18 cellular contexts compared by ENCODE assay signal in the genomic region with DNA sequence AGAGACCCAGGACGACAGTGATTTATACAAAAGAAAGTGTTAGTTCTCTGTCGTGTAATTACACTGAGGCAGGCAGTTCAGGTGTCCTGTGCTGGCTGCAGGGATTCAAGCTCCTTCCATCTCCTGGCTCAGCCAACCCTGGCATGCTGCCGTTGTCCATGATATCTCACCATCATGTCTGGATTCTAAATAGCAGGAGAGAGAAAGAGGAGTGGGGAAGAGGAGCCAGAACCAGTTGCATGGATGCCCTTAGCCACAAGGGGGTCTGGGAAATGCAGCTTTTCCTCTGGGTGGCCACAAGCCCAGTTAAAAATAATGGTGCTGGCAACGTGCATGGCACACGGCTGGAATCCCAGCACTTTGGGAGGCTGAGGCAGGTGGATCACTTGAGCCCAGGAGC. TPM values are rescaled to one million over a fixed set of nuclear protein-coding genes. Genes with fewer than 3 reads are reported as not detected.
A peak's percentile ranks its signal among the peaks of the same experiment; 100 is the strongest.
DNase-seq lines count a peak whose midpoint lies in the region; ATAC-seq and TF ChIP-seq lines count a peak whose summit lies in the region.
"Had no signal": no experiment of that assay in that cellular context is flagged by ENCODE, and none has a peak within 500 bp of the region (broad histone marks: within the 10 kb centered on the region; RNA-seq: fewer than 3 reads in every experiment).

No MANE protein-coding gene starts in this region.

- H3K27ac ChIP-seq in GM23338 (ENCODE audit: low read depth) = 0 out of 2 replicates have a peak overlapping the region, but pooled peaks have one; percentile 66
- no peak overlapping the region for H3K27ac ChIP-seq in gastroesophageal sphincter
- H3K27ac ChIP-seq: right atrium auricular region had no signal

- no peaks in the 10 kb centered on the region for H3K27me3 ChIP-seq in GM23338 (ENCODE audit: insufficient read depth)
- H3K27me3 ChIP-seq in gastroesophageal sphincter = peaks cover 20% of the 10 kb centered on the region
- H3K27me3 ChIP-seq: right atrium auricular region had no signal

- peaks cover 4 to 12% of the 10 kb centered on the region in 2 donors for H3K36me3 Mint-ChIP-seq in CD14-positive monocyte
- H3K36me3 Mint-ChIP-seq in GM23338 (ENCODE audit: low read depth) = peaks cover 81% of the 10 kb centered on the region
- no peaks in the 10 kb centered on the region for H3K36me3 Mint-ChIP-seq in neural crest cell (ENCODE audit: low read depth)
- H3K36me3 Mint-ChIP-seq in mesothelial cell of epicardium = no peaks in the 10 kb centered on the region

- no peak overlapping the region for H2AFZ ChIP-seq in GM23338

- no peaks in the 10 kb centered on the region for H3K9me2 ChIP-seq in GM23338 (ENCODE audit: insufficient read depth)

- peak; percentile 70 for ATAC-seq in GM23338
- no peak for ATAC-seq in GM21529 (IDR thresholded peaks at IDR 0.05; ENCODE audit: unreplicated experiment)
- no peak for ATAC-seq in gastroesophageal sphincter
- ATAC-seq: PC-3 had no signal

- H3K27me3 Mint-ChIP-seq in CD14-positive monocyte (ENCODE audit: low read depth in 3 of 3) (peaks cover 0 to 13% (median 2%) of the 10 kb centered on the region in 3 donors), GM23338 (ENCODE audit: insufficient read depth, low read depth, poor library complexity) (peaks cover 30% of the 10 kb centered on the region), neural crest cell (ENCODE audit: low read depth) (peaks cover 3% of the 10 kb centered on the region), mesothelial cell of epicardium (ENCODE audit: low read depth) (no peaks in the 10 kb centered on the region)

- in situ Hi-C loops in astrocyte of the cerebellum (cut with HindIII; ENCODE audit: low sequenced_read_pairs) = no loop called here

- intact Hi-C loops in CD14-positive monocyte (cut with micrococcal nuclease) = no loop called here

- H3K9me3 ChIP-seq in gastroesophageal sphincter = peaks cover 0 to 11% (median 0%) of the 10 kb centered on the region in 3 donors
- H3K9me3 ChIP-seq: right atrium auricular region had no signal

- peaks cover 40% of the 10 kb centered on the region for H4K20me1 ChIP-seq in GM23338 (replicated peaks; ENCODE audit: insufficient read depth)

- no peak for TF ChIP-seq POLR2A in gastroesophageal sphincter (IDR thresholded peaks at IDR 0.05)

- H3K4me3 Mint-ChIP-seq in CD14-positive monocyte = peak overlapping the region in 1 of 2 donors; percentile 21
- H3K4me3 Mint-ChIP-seq in GM23338 = no peak overlapping the region
- no peak overlapping the region for H3K4me3 Mint-ChIP-seq in neural crest cell
- no peak overlapping the region for H3K4me3 Mint-ChIP-seq in mesothelial cell of epicardium
- H3K4me3 Mint-ChIP-seq: activated T-helper 1 cell treated with anti-CD3 and anti-CD28 coated beads, Interleukin-12 subunit alpha, Interleukin-12 subunit beta, Interleukin-2, Interleukin-4 antibody, amounts not matched to agents 30 ng/mL and 10 ng/mL and 1 ng/mL, durations not matched to agents 14 hours and 24 hours and 36 hours had no signal

- H3K4me1 ChIP-seq in GM23338 (ENCODE audit: insufficient read depth) (no peaks in the 10 kb centered on the region; the same call in 1 of the 2 replicates), gastroesophageal sphincter (no peaks in the 10 kb centered on the region)
- H3K4me1 ChIP-seq: right atrium auricular region had no signal

- peaks cover 3% of the 10 kb centered on the region; the same call in 1 of the 2 replicates for H3K79me2 ChIP-seq in GM23338 (replicated peaks; ENCODE audit: insufficient read depth)

- TF ChIP-seq EP300 in gastroesophageal sphincter (IDR thresholded peaks at IDR 0.05) = no peak

- H3F3A ChIP-seq in GM23338 (replicated peaks; ENCODE audit: low read depth) = peaks cover 70% of the 10 kb centered on the region

- no peak overlapping the region for H3K4me2 ChIP-seq in GM23338

- H3K4me3 ChIP-seq in GM23338 (no peak overlapping the region), astrocyte of the cerebellum (ENCODE audit: low read depth, low read length) (no peak overlapping the region), gastroesophageal sphincter (no peak overlapping the region)
- H3K4me3 ChIP-seq: right atrium auricular region had no signal

- TF ChIP-seq CTCF in CD14-positive monocyte (IDR thresholded peaks at IDR 0.05) = no peak
- peak; percentile 22 to 38; a peak in 3 of 4 replicates for TF ChIP-seq CTCF in GM23338 (conservative IDR thresholded peaks at IDR 0.05; ENCODE audit: low read depth in 2 of 2)
- peak; percentile 21 for TF ChIP-seq CTCF in astrocyte of the cerebellum (IDR thresholded peaks at IDR 0.05; ENCODE audit: low read depth, low read length, missing control alignments)
- peak; percentile 19 for TF ChIP-seq CTCF in neural crest cell (conservative IDR thresholded peaks at IDR 0.05)
- no peak for TF ChIP-seq CTCF in mesothelial cell of epicardium (IDR thresholded peaks at IDR 0.05; ENCODE audit: unreplicated experiment)
- no peak for TF ChIP-seq CTCF in gastroesophageal sphincter (IDR thresholded peaks at IDR 0.05)

- H3K36me3 ChIP-seq in GM23338 (ENCODE audit: insufficient read depth) (peaks cover 16% of the 10 kb centered on the region), gastroesophageal sphincter (no peaks in the 10 kb centered on the region)
- H3K36me3 ChIP-seq: right atrium auricular region had no signal

- DNase-seq in CD14-positive monocyte (ENCODE audit: low spot score) = no peak
- no peak for DNase-seq in GM23338 (ENCODE audit: low spot score)
- no peak for DNase-seq in astrocyte of the cerebellum (ENCODE audit: low read depth)
- DNase-seq in neural crest cell (ENCODE audit: low read depth, low spot score) = no peak
- no peak for DNase-seq in mesothelial cell of epicardium (ENCODE audit: low spot score in 2 of 2, unreplicated experiment in 2 of 2)
- DNase-seq in activated CD8-positive, alpha-beta memory T cell treated with anti-CD3 and anti-CD28 coated beads, Interleukin-2, amount 50 U/mL, for 4 hours = no peak
- DNase-seq: GF-D8; kidney glomerular epithelial cell; MM.1S; NCI-H2227 treated with DMSO at 0.1 percent for 48 hours; PC-3; stimulated activated CD4-positive, alpha-beta T cell treated with anti-CD3 and anti-CD28 coated beads, Interleukin-4, amount 100 ng/mL, for 24 hours; stimulated activated naive CD4-positive, alpha-beta T cell treated with Interleukin-2 at 50 U/mL for 16 hours had no signal

- 34 to 44% methylated on average over 3 to 5 of the region's 5 CpGs for WGBS in gastroesophageal sphincter (ENCODE audit: low coverage in 1 of 2), 2 donors

- peaks cover 0 to 3% (median 2%) of the 10 kb centered on the region in 7 donors for H3K9me3 Mint-ChIP-seq in CD14-positive monocyte
- no peaks in the 10 kb centered on the region; the same call in 2 of the 3 replicates for H3K9me3 Mint-ChIP-seq in GM23338
- H3K9me3 Mint-ChIP-seq in neural crest cell = no peaks in the 10 kb centered on the region
- H3K9me3 Mint-ChIP-seq in mesothelial cell of epicardium = peaks cover 4% of the 10 kb centered on the region

- H3K4me1 Mint-ChIP-seq in CD14-positive monocyte = peaks cover 65% of the 10 kb centered on the region
- H3K4me1 Mint-ChIP-seq in GM23338 = peaks cover 4% of the 10 kb centered on the region; the same call in 1 of the 3 replicates
- H3K4me1 Mint-ChIP-seq in neural crest cell = peaks cover 4% of the 10 kb centered on the region
- peaks cover 18% of the 10 kb centered on the region for H3K4me1 Mint-ChIP-seq in mesothelial cell of epicardium

- peak overlapping the region; percentile 79 to 91 (median 90) for H3K27ac Mint-ChIP-seq in CD14-positive monocyte
- H3K27ac Mint-ChIP-seq in GM23338 = no peak overlapping the region
- H3K27ac Mint-ChIP-seq in neural crest cell (ENCODE audit: unreplicated experiment) = no peak overlapping the region
- no peak overlapping the region for H3K27ac Mint-ChIP-seq in mesothelial cell of epicardium

TF ChIP-seq in GM23338, 12 proteins besides CTCF, POLR2A, EP300 and RAD21 (continues in another document):
- no peak; the same call in 1 of the 2 replicates for TF ChIP-seq POLR2AphosphoS5 (IDR thresholded peaks at IDR 0.05; ENCODE audit: low read depth)
- TF ChIP-seq EZH2 (IDR thresholded peaks at IDR 0.05; ENCODE audit: low read depth, unreplicated experiment) = no peak
- TF ChIP-seq NANOG (IDR thresholded peaks at IDR 0.05; ENCODE audit: borderline replicate concordance) = no peak

RNA-seq across cellular contexts. Expression of a gene that starts 9.7 kb away (rescaled TPM):
- polyA plus RNA-seq in CD14-positive monocyte (10 to 100 TPM; 29.2 to 32.0 TPM), GM23338 (2016; fragmentation: Nextera tagmentation; extraction: Ambion mirVana) (2.0 and 3.2 TPM in 2 replicates)
- total RNA-seq in GM23338 (2014; rRNA removed; shearing (Covaris generic)) = not detected in 2 replicates
- total RNA-seq in neural crest cell (not detected in 2 replicates), mesothelial cell of epicardium (not detected in 3 replicates), gastroesophageal sphincter (1 to 10 TPM in 2 of 4 donors, under 1 TPM in 2; 0.32 to 2.7 (median 1.3) TPM)
- total RNA-seq: PC-3 had no signal

RNA-seq across cellular contexts. Expression of a gene that starts 41.9 kb away (rescaled TPM):
- polyA plus RNA-seq in CD14-positive monocyte = not detected
- total RNA-seq in GM23338 (2014; rRNA removed; shearing (Covaris generic)) = not detected in 2 replicates
- not detected in 2 replicates for polyA plus RNA-seq in GM23338 (2016; fragmentation: Nextera tagmentation; extraction: Ambion mirVana)
- not detected in 2 replicates for total RNA-seq in neural crest cell
- total RNA-seq in mesothelial cell of epicardium = 0.11 to 0.20 TPM (median 0.20 TPM) in 3 replicates
- total RNA-seq in gastroesophageal sphincter = not detected
- total RNA-seq: activated T-helper 1 cell treated with anti-CD3 and anti-CD28 coated beads, Interleukin-12 subunit alpha, Interleukin-12 subunit beta, Interleukin-2, Interleukin-4 antibody, amounts not matched to agents 30 ng/mL and 10 ng/mL and 1 ng/mL, durations not matched to agents 14 hours and 24 hours and 36 hours; mucosa of gallbladder; PC-3; right atrium auricular region had no signal

RNA-seq across cellular contexts. Expression of a gene that starts 54.4 kb away (rescaled TPM):
- 10 to 100 TPM; 22.0 to 28.9 TPM for polyA plus RNA-seq in CD14-positive monocyte
- total RNA-seq in GM23338 (2014; rRNA removed; shearing (Covaris generic)) = 179 and 192 TPM in 2 replicates
- polyA plus RNA-seq in GM23338 (2016; fragmentation: Nextera tagmentation; extraction: Ambion mirVana) = 110 and 120 TPM in 2 replicates
- 162 and 173 TPM in 2 replicates for total RNA-seq in neural crest cell
- 72.6 to 78.3 TPM (median 76.9 TPM) in 3 replicates for total RNA-seq in mesothelial cell of epicardium
- 10 to 100 TPM in 3 of 4 donors, 1 to 10 TPM in 1; 9.4 to 17.3 (median 12.8) TPM for total RNA-seq in gastroesophageal sphincter

RNA-seq across cellular contexts. Expression of a gene that starts 57.1 kb away (rescaled TPM):
- 1 to 10 TPM; 2.1 to 3.9 TPM for polyA plus RNA-seq in CD14-positive monocyte
- total RNA-seq in GM23338 (2014; rRNA removed; shearing (Covaris generic)) = 102 and 128 TPM in 2 replicates
- polyA plus RNA-seq in GM23338 (2016; fragmentation: Nextera tagmentation; extraction: Ambion mirVana) = 65.4 and 79.1 TPM in 2 replicates
- total RNA-seq in neural crest cell = 77.3 and 79.5 TPM in 2 replicates
- total RNA-seq in mesothelial cell of epicardium = 326 to 330 TPM (median 328 TPM) in 3 replicates
- 1 to 10 TPM in 3 of 4 donors, under 1 TPM in 1; 0.62 to 6.7 (median 4.3) TPM for total RNA-seq in gastroesophageal sphincter

Comparison
In these comparisons a context has a peak if more than half of its experiments do, and no peak if none do; other contexts are left out.
1. H3K27ac Mint-ChIP-seq: peak in CD14-positive monocyte (7 of 7); none in GM23338 (single experiment), neural crest cell (single experiment) and mesothelial cell of epicardium (single experiment).
2. CTCF ChIP-seq: peak in GM23338 (2 of 2), astrocyte of the cerebellum (single experiment) and neural crest cell (single experiment); none in CD14-positive monocyte (single experiment), mesothelial cell of epicardium (single experiment) and gastroesophageal sphincter (0 of 4).